ENCODE assay signal across 23 cellular contexts in the genomic region with DNA sequence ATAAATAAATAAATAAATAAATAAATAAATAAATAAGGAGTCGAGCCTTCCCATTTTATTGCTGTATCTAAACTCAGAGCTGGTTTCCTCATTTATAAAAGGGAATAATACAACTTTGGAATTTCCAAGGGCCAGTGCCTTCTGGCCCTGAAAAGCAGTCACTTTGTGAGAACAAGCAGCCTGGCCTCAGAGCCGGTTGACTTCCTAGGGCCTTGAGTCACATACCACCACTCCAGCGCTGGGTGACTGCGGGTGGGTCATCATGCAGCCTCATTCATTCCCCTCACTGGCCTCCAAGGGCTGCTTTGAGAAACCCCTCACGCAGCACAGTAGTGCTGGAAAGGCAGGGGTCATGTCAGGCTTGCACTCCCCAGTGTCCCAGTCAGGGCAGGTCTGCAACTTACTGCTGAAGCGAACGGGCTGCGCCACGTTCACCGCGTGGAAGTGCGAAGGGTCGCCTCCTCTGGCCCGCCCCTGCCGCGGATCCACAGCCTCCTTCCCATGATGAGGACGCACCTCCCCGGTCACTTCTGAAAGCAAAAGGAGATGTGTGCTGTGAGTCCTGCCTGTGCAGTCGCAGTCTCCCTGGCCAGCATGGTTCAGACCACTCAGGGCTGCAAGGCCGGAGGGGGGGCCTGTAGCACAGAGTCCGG.
"Had no signal": no experiment of that assay in that cellular context is flagged by ENCODE, and none has a peak within 500 bp of the region (broad histone marks: within the 10 kb centered on the region; RNA-seq: fewer than 3 reads in every experiment).

No MANE protein-coding gene starts in this region.

- H3K9me3 Mint-ChIP-seq: activated naive CD8-positive, alpha-beta T cell treated with anti-CD3 and anti-CD28 coated beads, Interleukin-2, amount 50 U/mL, for 24 hours; activated T-helper 1 cell treated with anti-CD3 and anti-CD28 coated beads, Interleukin-12 subunit alpha, Interleukin-12 subunit beta, Interleukin-2, Interleukin-4 antibody, amounts not matched to agents 30 ng/mL and 10 ng/mL and 1 ng/mL, durations not matched to agents 14 hours and 24 hours and 36 hours; naive thymus-derived CD4-positive, alpha-beta T cell; neural crest cell had no signal

- H3K4me1 Mint-ChIP-seq: activated naive CD8-positive, alpha-beta T cell treated with anti-CD3 and anti-CD28 coated beads, Interleukin-2, amount 50 U/mL, for 24 hours had no signal

- H3K4me3 ChIP-seq: body of pancreas, cardiac muscle cell, esophagus squamous epithelium, gastrocnemius medialis, spleen, upper lobe of left lung had no signal

- H3K27me3 Mint-ChIP-seq: activated naive CD8-positive, alpha-beta T cell treated with anti-CD3 and anti-CD28 coated beads, Interleukin-2, amount 50 U/mL, for 24 hours; naive thymus-derived CD4-positive, alpha-beta T cell; progenitor cell of endocrine pancreas had no signal

- DNase-seq: activated CD4-positive, alpha-beta T cell treated with anti-CD3 and anti-CD28 coated beads for 1 hour; activated gamma-delta T cell; activated naive CD4-positive, alpha-beta T cell treated with anti-CD3 and anti-CD28 coated beads, Interleukin-2, amount 50 U/mL, for 16 hours; activated naive CD8-positive, alpha-beta T cell treated with anti-CD3 and anti-CD28 coated beads, Interleukin-2, amount 50 U/mL, for 24 hours; body of pancreas; effector memory CD4-positive, alpha-beta T cell; esophagus squamous epithelium; gastrocnemius medialis; hypothalamus; left colon; naive thymus-derived CD4-positive, alpha-beta T cell; retina; spleen; stimulated activated CD4-positive, alpha-beta T cell treated with anti-CD3 and anti-CD28 coated beads, Interleukin-4, amount 100 ng/mL, for 24 hours; stimulated activated naive CD8-positive, alpha-beta T cell treated with anti-CD3 and anti-CD28 coated beads, Interleukin-15, Interleukin-2, amounts not matched to agents 100 U/mL and 50 U/mL, for 24 hours; T-helper 1 cell; upper lobe of left lung had no signal

- H3K9me3 ChIP-seq: body of pancreas, esophagus squamous epithelium, gastrocnemius medialis, spleen, upper lobe of left lung had no signal

- H3K27me3 ChIP-seq: body of pancreas, cardiac muscle cell, esophagus squamous epithelium, gastrocnemius medialis, spleen, upper lobe of left lung had no signal

- H3K27ac Mint-ChIP-seq: activated naive CD8-positive, alpha-beta T cell treated with anti-CD3 and anti-CD28 coated beads, Interleukin-2, amount 50 U/mL, for 24 hours; activated T-helper 1 cell treated with anti-CD3 and anti-CD28 coated beads, Interleukin-12 subunit alpha, Interleukin-12 subunit beta, Interleukin-2, Interleukin-4 antibody, amounts not matched to agents 30 ng/mL and 10 ng/mL and 1 ng/mL, durations not matched to agents 14 hours and 24 hours and 36 hours; progenitor cell of endocrine pancreas had no signal

- H3K4me1 ChIP-seq: upper lobe of left lung had no signal

- ATAC-seq: activated naive CD8-positive, alpha-beta T cell treated with anti-CD3 and anti-CD28 coated beads, Interleukin-2, amount 50 U/mL, for 24 hours; body of pancreas; gastrocnemius medialis; naive thymus-derived CD4-positive, alpha-beta T cell; stimulated activated naive CD8-positive, alpha-beta T cell treated with anti-CD3 and anti-CD28 coated beads, Interleukin-15, Interleukin-2, amounts not matched to agents 100 U/mL and 50 U/mL, for 24 hours had no signal

- H3K27ac ChIP-seq: body of pancreas, cardiac muscle cell, upper lobe of left lung had no signal

- H3K4me3 Mint-ChIP-seq: activated naive CD8-positive, alpha-beta T cell treated with anti-CD3 and anti-CD28 coated beads, Interleukin-2, amount 50 U/mL, for 24 hours; activated T-helper 1 cell treated with anti-CD3 and anti-CD28 coated beads, Interleukin-12 subunit alpha, Interleukin-12 subunit beta, Interleukin-2, Interleukin-4 antibody, amounts not matched to agents 30 ng/mL and 10 ng/mL and 1 ng/mL, durations not matched to agents 14 hours and 24 hours and 36 hours; naive thymus-derived CD4-positive, alpha-beta T cell; neural crest cell had no signal

- FAIRE-seq: islet of Langerhans, TTC549 had no signal
